In genomic region chr6:83199865-83200230, GRCh38 we compare ENCODE assay signal across 14 cellular contexts. TPM values are rescaled to one million over a fixed set of nuclear protein-coding genes. Genes with fewer than 3 reads are reported as not detected.
DNase-seq lines count a peak whose midpoint lies in the region; ATAC-seq and TF ChIP-seq lines count a peak whose summit lies in the region.
"Had no signal": no experiment of that assay in that cellular context is flagged by ENCODE, and none has a peak within 500 bp of the region (broad histone marks: within the 10 kb centered on the region; RNA-seq: fewer than 3 reads in every experiment).

No MANE protein-coding gene starts in this region.

- H2AFZ ChIP-seq in H9 (ENCODE audit: low read length): no peak overlapping the region

- H3K4ac ChIP-seq in H9 (ENCODE audit: low read depth, low read length): no peak overlapping the region

- H2BK20ac ChIP-seq in H9 (ENCODE audit: low read depth, low read length, poor library complexity, severe bottlenecking): no peak overlapping the region

- CTCF ChIA-PET in activated naive CD4-positive, alpha-beta T cell treated with anti-CD3 and anti-CD28 coated beads, Interleukin-2, amount 10 ng/mL, durations not matched to agents 7 days and 5 days (lab: Charles Lee): interaction anchor here (7.1 kb wide), 1 partner anchor 134 kb away, joined by 35 read pairs; the partner anchor contains the start of genes DOP1A and UBE3D

- H3K27ac ChIP-seq in tibial nerve: no peak overlapping the region
- H3K27ac ChIP-seq in H9 (ENCODE audit: insufficient read length, low read depth, low read length): no peak overlapping the region

- no peaks in the 10 kb centered on the region for H3K23me2 ChIP-seq in H9 (ENCODE audit: insufficient read length, low read depth, low read length, poor library complexity, severe bottlenecking)

- no peak for TF ChIP-seq EP300 in tibial nerve (IDR thresholded peaks at IDR 0.05)

- no peak for TF ChIP-seq CTCF in kidney epithelial cell (IDR thresholded peaks at IDR 0.05; ENCODE audit: insufficient read depth, low read length, poor library complexity, severe bottlenecking)
- no peak for TF ChIP-seq CTCF in tibial nerve (IDR thresholded peaks at IDR 0.05)
- TF ChIP-seq CTCF in H9 (conservative IDR thresholded peaks at IDR 0.05): no peak

- H3K4me1 ChIP-seq in tibial nerve (no peaks in the 10 kb centered on the region), H9 (ENCODE audit: insufficient read depth, low read length) (no peaks in the 10 kb centered on the region; the same call in 1 of the 2 replicates)

- H3T11ph ChIP-seq in H9 (ENCODE audit: low read length): no peak overlapping the region

- DNase-seq in ACHN (peak; percentile 48), astrocyte of the hippocampus (ENCODE audit: low read depth, low spot score) (peak; percentile 70), kidney epithelial cell (ENCODE audit: low read depth) (peak; percentile 76), tibial nerve (ENCODE audit: low spot score in 2 of 2) (no peak), H9 (no peak)
- no peak for DNase-seq in activated naive CD4-positive, alpha-beta T cell treated with anti-CD3 and anti-CD28 coated beads, Interleukin-2, amount 10 ng/mL, durations not matched to agents 7 days and 5 days
- DNase-seq: activated CD4-positive, alpha-beta T cell treated with anti-CD3 and anti-CD28 coated beads, Interleukin-2, amount 10 ng/mL, durations not matched to agents 24 days and 14 days; activated gamma-delta T cell treated with Interleukin-2 at 50 U/mL for 16 hours; GOT3; naive B cell; NCI-H524 had no signal

- H3K4me3 ChIP-seq in kidney epithelial cell (ENCODE audit: low read depth, low read length): no peak overlapping the region
- H3K4me3 ChIP-seq in tibial nerve: no peak overlapping the region

- no peak overlapping the region for H4K8ac ChIP-seq in H9 (replicated peaks; ENCODE audit: insufficient read length, low read depth, low read length)

- no peak overlapping the region for H2BK120ac ChIP-seq in H9 (ENCODE audit: low read depth, low read length, poor library complexity, severe bottlenecking)

- no peak overlapping the region for H2AK5ac ChIP-seq in H9 (ENCODE audit: insufficient read length, low read length)

- TF ChIP-seq POLR2A in tibial nerve (IDR thresholded peaks at IDR 0.05): no peak

- no peak overlapping the region for H3K18ac ChIP-seq in H9 (ENCODE audit: insufficient read length, low read depth, low read length)

- in situ Hi-C loops in ACHN (cut with HindIII; ENCODE audit: low pct_ligation_motif_present, low pct_unique_long_range_greater_than_20kb, low sequenced_read_pairs): loop anchor here (25.0 kb wide), 1 partner anchor 312 kb away; the partner anchor contains the start of gene PRSS35

- no peak overlapping the region for H3K27ac Mint-ChIP-seq in activated naive CD4-positive, alpha-beta T cell treated with anti-CD3 and anti-CD28 coated beads, Interleukin-2, amount 10 ng/mL, durations not matched to agents 7 days and 5 days
- no peak overlapping the region for H3K27ac Mint-ChIP-seq in H9
- H3K27ac Mint-ChIP-seq: activated CD4-positive, alpha-beta T cell treated with anti-CD3 and anti-CD28 coated beads, Interleukin-2, amount 10 ng/mL, durations not matched to agents 24 days and 14 days; B cell had no signal

- ATAC-seq in HG02884 (IDR thresholded peaks at IDR 0.05; ENCODE audit: unreplicated experiment) (peak; percentile 7), HG02970 (IDR thresholded peaks at IDR 0.05; ENCODE audit: low FRiP score, unreplicated experiment) (no peak)

- no peaks in the 10 kb centered on the region for H4K20me1 ChIP-seq in H9 (ENCODE audit: control insufficient read depth, insufficient read depth, insufficient read length)

- H2BK12ac ChIP-seq in H9 (ENCODE audit: insufficient read length, low read depth, low read length): no peak overlapping the region

- H3K27me3 ChIP-seq in kidney epithelial cell (ENCODE audit: control insufficient read depth, insufficient read depth, low read length): no peaks in the 10 kb centered on the region
- no peaks in the 10 kb centered on the region for H3K27me3 ChIP-seq in tibial nerve
- no peaks in the 10 kb centered on the region for H3K27me3 ChIP-seq in H9 (ENCODE audit: insufficient read depth, low read length)

- H3K4me3 Mint-ChIP-seq in activated naive CD4-positive, alpha-beta T cell treated with anti-CD3 and anti-CD28 coated beads, Interleukin-2, amount 10 ng/mL, durations not matched to agents 7 days and 5 days: no peak overlapping the region
- no peak overlapping the region for H3K4me3 Mint-ChIP-seq in H9
- H3K4me3 Mint-ChIP-seq: activated CD4-positive, alpha-beta T cell treated with anti-CD3 and anti-CD28 coated beads, Interleukin-2, amount 10 ng/mL, durations not matched to agents 24 days and 14 days; B cell; naive B cell had no signal

- H3K9ac ChIP-seq in H9 (ENCODE audit: extremely low read depth, insufficient read length, low read length): no peak overlapping the region

- no peaks in the 10 kb centered on the region for H3K79me1 ChIP-seq in H9 (ENCODE audit: insufficient read depth, low read depth, low read length, poor library complexity, severe bottlenecking)

- H3K9me3 ChIP-seq in tibial nerve: no peaks in the 10 kb centered on the region
- H3K9me3 ChIP-seq in H9 (ENCODE audit: control insufficient read depth, low read depth, low read length): no peaks in the 10 kb centered on the region

- no peak overlapping the region for H3K14ac ChIP-seq in H9 (ENCODE audit: insufficient read depth, low read length)

- peaks cover 2% of the 10 kb centered on the region for H3K36me3 Mint-ChIP-seq in activated naive CD4-positive, alpha-beta T cell treated with anti-CD3 and anti-CD28 coated beads, Interleukin-2, amount 10 ng/mL, durations not matched to agents 7 days and 5 days
- H3K36me3 Mint-ChIP-seq in H9 (ENCODE audit: insufficient read depth in 1 of 3, low read depth in 3 of 3): peaks cover 10 to 26% (median 22%) of the 10 kb centered on the region in 3 experiments; a peak in 6 of 7 replicates
- H3K36me3 Mint-ChIP-seq: naive B cell had no signal

- H2BK5ac ChIP-seq in H9 (ENCODE audit: insufficient read length, low read length): no peak overlapping the region

- H4K5ac ChIP-seq in H9 (ENCODE audit: insufficient read length, low read depth, low read length): no peak overlapping the region

- no peaks in the 10 kb centered on the region for H3K79me2 ChIP-seq in H9 (ENCODE audit: insufficient read depth, low read length)

- H3K9me3 Mint-ChIP-seq in activated naive CD4-positive, alpha-beta T cell treated with anti-CD3 and anti-CD28 coated beads, Interleukin-2, amount 10 ng/mL, durations not matched to agents 7 days and 5 days: no peaks in the 10 kb centered on the region
- H3K9me3 Mint-ChIP-seq in H9: no peaks in the 10 kb centered on the region
- H3K9me3 Mint-ChIP-seq: activated CD4-positive, alpha-beta T cell treated with anti-CD3 and anti-CD28 coated beads, Interleukin-2, amount 10 ng/mL, durations not matched to agents 24 days and 14 days had no signal

- peaks cover 13% of the 10 kb centered on the region for H3K4me1 Mint-ChIP-seq in activated naive CD4-positive, alpha-beta T cell treated with anti-CD3 and anti-CD28 coated beads, Interleukin-2, amount 10 ng/mL, durations not matched to agents 7 days and 5 days
- peaks cover under 1 to 2% of the 10 kb centered on the region in 2 experiments; a peak in 1 of 4 replicates for H3K4me1 Mint-ChIP-seq in H9

- H3K27me3 Mint-ChIP-seq in activated naive CD4-positive, alpha-beta T cell treated with anti-CD3 and anti-CD28 coated beads, Interleukin-2, amount 10 ng/mL, durations not matched to agents 7 days and 5 days: no peaks in the 10 kb centered on the region
- H3K27me3 Mint-ChIP-seq in H9 (ENCODE audit: low read depth): no peaks in the 10 kb centered on the region
- H3K27me3 Mint-ChIP-seq: B cell, naive B cell had no signal

- H3K36me3 ChIP-seq in kidney epithelial cell (ENCODE audit: control insufficient read depth, insufficient read depth, low read length): peaks cover 4% of the 10 kb centered on the region
- H3K36me3 ChIP-seq in tibial nerve: peaks cover 0 to 29% (median 3%) of the 10 kb centered on the region in 3 donors

- H3K4me2 ChIP-seq in H9 (ENCODE audit: insufficient read depth, insufficient read length, low read length): no peak overlapping the region

- H3K23ac ChIP-seq in H9 (ENCODE audit: insufficient read length, low read depth, low read length): no peak overlapping the region

- no peak overlapping the region for H4K91ac ChIP-seq in H9 (ENCODE audit: insufficient read length, low read depth, low read length)

- H3K56ac ChIP-seq in H9 (ENCODE audit: insufficient read length, low read depth, low read length): no peak overlapping the region

- no peak overlapping the region for H2BK15ac ChIP-seq in H9 (ENCODE audit: low read depth, low read length)

- 68 to 71% methylated on average over 2 of the region's 2 CpGs for WGBS in tibial nerve, 2 donors
- no CpG with 5 or more reads among the region's 2 CpGs for WGBS in H9 (ENCODE audit: extremely low coverage, insufficient read length, low lambda C conversion rate)

RNA-seq across cellular contexts. Expression of gene RWDD2A, which starts 6.7 kb away (rescaled TPM):
- total RNA-seq in kidney epithelial cell (4.3 and 4.6 TPM in 2 replicates), tibial nerve (1 to 10 TPM; 2.2 to 4.2 (median 3.0) TPM), H9 (2021) (2.9 and 3.2 TPM in 2 replicates)

RNA-seq across cellular contexts. Expression of gene PGM3, which starts 6.8 kb away (rescaled TPM):
- 26.3 and 35.3 TPM in 2 replicates for total RNA-seq in kidney epithelial cell
- 10 to 100 TPM; 12.3 to 26.2 (median 18.6) TPM for total RNA-seq in tibial nerve
- total RNA-seq in H9 (2021): 65.8 and 69.3 TPM in 2 replicates

Comparison
In these comparisons a context has a peak if more than half of its experiments do, and no peak if none do; other contexts are left out.
1. DNase-seq: peak in ACHN (single experiment), astrocyte of the hippocampus (single experiment) and kidney epithelial cell (single experiment); none in activated naive CD4-positive, alpha-beta T cell treated with anti-CD3 and anti-CD28 coated beads, Interleukin-2, amount 10 ng/mL, durations not matched to agents 7 days and 5 days (single experiment), tibial nerve (0 of 2) and H9 (single experiment).